ENCODE assay signal across 9 cellular contexts in the genomic region with DNA sequence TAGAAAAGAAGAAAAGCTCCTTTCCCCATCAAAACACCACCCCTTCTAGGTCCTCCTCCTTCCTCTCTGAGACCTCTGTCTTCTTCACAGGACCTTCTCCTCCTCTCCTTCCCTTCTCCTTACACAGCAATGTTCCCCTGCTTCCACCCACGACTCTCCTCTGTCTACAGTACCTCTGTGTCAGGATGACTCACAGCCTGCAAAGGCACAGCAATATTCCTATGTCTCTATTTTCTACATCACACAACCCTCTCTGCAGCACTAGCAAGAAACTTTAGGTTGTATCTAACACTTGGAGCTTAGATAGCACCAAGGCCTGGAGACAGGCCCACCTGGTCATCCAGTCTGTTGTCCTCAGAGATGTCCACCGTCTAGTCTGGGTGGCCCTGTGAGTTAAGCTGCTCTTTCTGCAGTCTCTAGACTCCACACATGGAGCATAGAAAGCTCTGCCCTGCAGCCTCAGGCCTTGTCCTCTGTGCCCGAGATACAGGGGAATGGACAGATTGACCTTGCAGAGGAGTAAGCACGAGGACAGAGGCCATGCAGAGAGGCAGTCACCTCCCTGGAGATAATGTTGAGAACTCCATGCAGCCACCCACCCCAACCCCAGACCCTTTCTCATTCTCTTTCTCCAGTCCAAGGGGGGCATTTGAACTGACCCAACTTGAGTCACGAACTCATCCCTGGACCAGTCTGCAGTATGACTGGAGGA.
DNase-seq lines count a peak whose midpoint lies in the region; ATAC-seq lines count a peak whose summit lies in the region.
"Had no signal": no experiment of that assay in that cellular context is flagged by ENCODE, and none has a peak within 500 bp of the region (broad histone marks: within the 10 kb centered on the region; RNA-seq: fewer than 3 reads in every experiment).

No MANE protein-coding gene starts in this region.

- no peaks in the 10 kb centered on the region for H3K27me3 Mint-ChIP-seq in T-helper 17 cell
- H3K27me3 Mint-ChIP-seq in stimulated activated memory B cell treated with anti-CD40 and anti-IgM and Interleukin-4, amounts not matched to agents 10 μg/mL and 1 μg/mL and 100 μg/mL, for 72 hours, result no peaks in the 10 kb centered on the region

- no peaks in the 10 kb centered on the region; the same call in 1 of the 2 replicates for H3K36me3 ChIP-seq in GM23248 (ENCODE audit: low read depth)

- no peaks in the 10 kb centered on the region for H3K36me3 Mint-ChIP-seq in T-helper 17 cell (ENCODE audit: low read depth)
- H3K36me3 Mint-ChIP-seq in stimulated activated memory B cell treated with anti-CD40 and anti-IgM and Interleukin-4, amounts not matched to agents 10 μg/mL and 1 μg/mL and 100 μg/mL, for 72 hours, result no peaks in the 10 kb centered on the region

- no peak for ATAC-seq in T-helper 17 cell
- ATAC-seq in stimulated activated memory B cell treated with anti-CD40 and anti-IgM and Interleukin-4, amounts not matched to agents 10 μg/mL and 1 μg/mL and 100 μg/mL, for 72 hours, result no peak
- ATAC-seq in HG03196 (IDR thresholded peaks at IDR 0.05; ENCODE audit: unreplicated experiment), result no peak
- ATAC-seq in GM19467 (IDR thresholded peaks at IDR 0.05; ENCODE audit: unreplicated experiment), result no peak

- no peak overlapping the region for H2AFZ ChIP-seq in GM23248

- H3K4me1 ChIP-seq in GM23248 (ENCODE audit: insufficient read depth), result peaks cover 17% of the 10 kb centered on the region

- no peaks in the 10 kb centered on the region for H4K20me1 ChIP-seq in GM23248 (ENCODE audit: insufficient read depth)

- H3K4me3 Mint-ChIP-seq in T-helper 17 cell, result peak overlapping the region; percentile 90
- H3K4me3 Mint-ChIP-seq in stimulated activated memory B cell treated with anti-CD40 and anti-IgM and Interleukin-4, amounts not matched to agents 10 μg/mL and 1 μg/mL and 100 μg/mL, for 72 hours, result peak overlapping the region; percentile 77
- H3K4me3 Mint-ChIP-seq: nephron progenitor cell had no signal

- no peak overlapping the region for H3K4me3 ChIP-seq in GM23248

- WGBS in GM23248 (ENCODE audit: low coverage in 1 of 2, low lambda C conversion rate in 2 of 2, missing lambda C conversion rate in 2 of 2), 2 experiments, result 49 to 54% methylated on average over 5 of the region's 5 CpGs

- H3K9me3 Mint-ChIP-seq in stimulated activated memory B cell treated with anti-CD40 and anti-IgM and Interleukin-4, amounts not matched to agents 10 μg/mL and 1 μg/mL and 100 μg/mL, for 72 hours, result no peaks in the 10 kb centered on the region

- H3F3A ChIP-seq in GM23248 (ENCODE audit: insufficient read depth), result peaks cover 55% of the 10 kb centered on the region

- peak overlapping the region; percentile 51 for H3K4me2 ChIP-seq in GM23248 (ENCODE audit: unreplicated experiment)

- DNase-seq in GM23248 (peak; percentile 93), T-helper 17 cell (no peak), fibroblast of peridontal ligament (ENCODE audit: extremely low read depth) (peak; percentile 43), cerebellar nuclear complex (lab: John Stamatoyannopoulos, UW) (no peak)
- DNase-seq: NCI-H345, nephron progenitor cell had no signal

- no peak overlapping the region for H3K9ac ChIP-seq in GM23248

- in situ Hi-C loops in GM23248 (cut with MboI), result loop anchor here (10.0 kb wide), 1 partner anchor 94 kb away; no protein-coding TSS in a partner anchor

- no peaks in the 10 kb centered on the region for H3K27me3 ChIP-seq in GM23248 (replicated peaks; ENCODE audit: insufficient read depth)

- no peaks in the 10 kb centered on the region for H3K9me3 ChIP-seq in GM23248 (ENCODE audit: low read depth)
- H3K9me3 ChIP-seq in T-helper 17 cell (ENCODE audit: control insufficient read depth, low read length, poor library complexity, severe bottlenecking), result no peaks in the 10 kb centered on the region

- peaks cover 20% of the 10 kb centered on the region for H3K4me1 Mint-ChIP-seq in T-helper 17 cell
- peaks cover 24% of the 10 kb centered on the region for H3K4me1 Mint-ChIP-seq in stimulated activated memory B cell treated with anti-CD40 and anti-IgM and Interleukin-4, amounts not matched to agents 10 μg/mL and 1 μg/mL and 100 μg/mL, for 72 hours

- H3K79me2 ChIP-seq in GM23248 (ENCODE audit: insufficient read depth), result no peaks in the 10 kb centered on the region

- peak overlapping the region; percentile 84 for H3K27ac Mint-ChIP-seq in T-helper 17 cell
- peak overlapping the region; percentile 2 for H3K27ac Mint-ChIP-seq in stimulated activated memory B cell treated with anti-CD40 and anti-IgM and Interleukin-4, amounts not matched to agents 10 μg/mL and 1 μg/mL and 100 μg/mL, for 72 hours
- H3K27ac Mint-ChIP-seq: nephron progenitor cell had no signal

- no peaks in the 10 kb centered on the region for H3K9me2 ChIP-seq in GM23248 (ENCODE audit: insufficient read depth)

- H3K27ac ChIP-seq in GM23248, result peak overlapping the region; percentile 44

Comparison
In these comparisons a context has a peak if more than half of its experiments do, and no peak if none do; other contexts are left out.
1. DNase-seq: peak in GM23248 (single experiment) and fibroblast of peridontal ligament (single experiment); none in T-helper 17 cell (0 of 3) and cerebellar nuclear complex (0 of 2).